1 cellular context compared by ENCODE assay signal in the genomic region with DNA sequence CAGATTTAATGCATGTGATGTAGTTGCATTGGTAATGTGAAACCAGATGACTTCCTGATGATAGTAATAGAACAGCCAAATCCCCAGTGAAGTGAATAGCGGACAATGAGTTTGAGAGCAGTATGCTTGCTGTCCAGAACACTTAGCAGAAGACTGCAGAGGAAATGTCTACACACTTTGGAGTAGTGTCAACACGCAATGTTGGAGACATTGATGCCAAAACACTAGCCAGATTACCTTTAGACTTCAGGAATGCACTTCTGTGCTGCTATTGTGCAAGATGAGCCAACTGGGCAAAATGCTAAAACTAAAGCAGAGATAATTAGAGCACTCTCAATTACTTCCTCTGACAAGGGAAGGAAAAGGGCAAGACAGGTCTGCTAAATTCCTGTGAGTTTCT.
TF ChIP-seq lines count a peak whose summit lies in the region.

No MANE protein-coding gene starts in this region.

TF ChIP-seq in H1, 55 proteins besides CTCF, POLR2A, EP300 and RAD21 (continued from another document):
- TF ChIP-seq, protein P1, sequence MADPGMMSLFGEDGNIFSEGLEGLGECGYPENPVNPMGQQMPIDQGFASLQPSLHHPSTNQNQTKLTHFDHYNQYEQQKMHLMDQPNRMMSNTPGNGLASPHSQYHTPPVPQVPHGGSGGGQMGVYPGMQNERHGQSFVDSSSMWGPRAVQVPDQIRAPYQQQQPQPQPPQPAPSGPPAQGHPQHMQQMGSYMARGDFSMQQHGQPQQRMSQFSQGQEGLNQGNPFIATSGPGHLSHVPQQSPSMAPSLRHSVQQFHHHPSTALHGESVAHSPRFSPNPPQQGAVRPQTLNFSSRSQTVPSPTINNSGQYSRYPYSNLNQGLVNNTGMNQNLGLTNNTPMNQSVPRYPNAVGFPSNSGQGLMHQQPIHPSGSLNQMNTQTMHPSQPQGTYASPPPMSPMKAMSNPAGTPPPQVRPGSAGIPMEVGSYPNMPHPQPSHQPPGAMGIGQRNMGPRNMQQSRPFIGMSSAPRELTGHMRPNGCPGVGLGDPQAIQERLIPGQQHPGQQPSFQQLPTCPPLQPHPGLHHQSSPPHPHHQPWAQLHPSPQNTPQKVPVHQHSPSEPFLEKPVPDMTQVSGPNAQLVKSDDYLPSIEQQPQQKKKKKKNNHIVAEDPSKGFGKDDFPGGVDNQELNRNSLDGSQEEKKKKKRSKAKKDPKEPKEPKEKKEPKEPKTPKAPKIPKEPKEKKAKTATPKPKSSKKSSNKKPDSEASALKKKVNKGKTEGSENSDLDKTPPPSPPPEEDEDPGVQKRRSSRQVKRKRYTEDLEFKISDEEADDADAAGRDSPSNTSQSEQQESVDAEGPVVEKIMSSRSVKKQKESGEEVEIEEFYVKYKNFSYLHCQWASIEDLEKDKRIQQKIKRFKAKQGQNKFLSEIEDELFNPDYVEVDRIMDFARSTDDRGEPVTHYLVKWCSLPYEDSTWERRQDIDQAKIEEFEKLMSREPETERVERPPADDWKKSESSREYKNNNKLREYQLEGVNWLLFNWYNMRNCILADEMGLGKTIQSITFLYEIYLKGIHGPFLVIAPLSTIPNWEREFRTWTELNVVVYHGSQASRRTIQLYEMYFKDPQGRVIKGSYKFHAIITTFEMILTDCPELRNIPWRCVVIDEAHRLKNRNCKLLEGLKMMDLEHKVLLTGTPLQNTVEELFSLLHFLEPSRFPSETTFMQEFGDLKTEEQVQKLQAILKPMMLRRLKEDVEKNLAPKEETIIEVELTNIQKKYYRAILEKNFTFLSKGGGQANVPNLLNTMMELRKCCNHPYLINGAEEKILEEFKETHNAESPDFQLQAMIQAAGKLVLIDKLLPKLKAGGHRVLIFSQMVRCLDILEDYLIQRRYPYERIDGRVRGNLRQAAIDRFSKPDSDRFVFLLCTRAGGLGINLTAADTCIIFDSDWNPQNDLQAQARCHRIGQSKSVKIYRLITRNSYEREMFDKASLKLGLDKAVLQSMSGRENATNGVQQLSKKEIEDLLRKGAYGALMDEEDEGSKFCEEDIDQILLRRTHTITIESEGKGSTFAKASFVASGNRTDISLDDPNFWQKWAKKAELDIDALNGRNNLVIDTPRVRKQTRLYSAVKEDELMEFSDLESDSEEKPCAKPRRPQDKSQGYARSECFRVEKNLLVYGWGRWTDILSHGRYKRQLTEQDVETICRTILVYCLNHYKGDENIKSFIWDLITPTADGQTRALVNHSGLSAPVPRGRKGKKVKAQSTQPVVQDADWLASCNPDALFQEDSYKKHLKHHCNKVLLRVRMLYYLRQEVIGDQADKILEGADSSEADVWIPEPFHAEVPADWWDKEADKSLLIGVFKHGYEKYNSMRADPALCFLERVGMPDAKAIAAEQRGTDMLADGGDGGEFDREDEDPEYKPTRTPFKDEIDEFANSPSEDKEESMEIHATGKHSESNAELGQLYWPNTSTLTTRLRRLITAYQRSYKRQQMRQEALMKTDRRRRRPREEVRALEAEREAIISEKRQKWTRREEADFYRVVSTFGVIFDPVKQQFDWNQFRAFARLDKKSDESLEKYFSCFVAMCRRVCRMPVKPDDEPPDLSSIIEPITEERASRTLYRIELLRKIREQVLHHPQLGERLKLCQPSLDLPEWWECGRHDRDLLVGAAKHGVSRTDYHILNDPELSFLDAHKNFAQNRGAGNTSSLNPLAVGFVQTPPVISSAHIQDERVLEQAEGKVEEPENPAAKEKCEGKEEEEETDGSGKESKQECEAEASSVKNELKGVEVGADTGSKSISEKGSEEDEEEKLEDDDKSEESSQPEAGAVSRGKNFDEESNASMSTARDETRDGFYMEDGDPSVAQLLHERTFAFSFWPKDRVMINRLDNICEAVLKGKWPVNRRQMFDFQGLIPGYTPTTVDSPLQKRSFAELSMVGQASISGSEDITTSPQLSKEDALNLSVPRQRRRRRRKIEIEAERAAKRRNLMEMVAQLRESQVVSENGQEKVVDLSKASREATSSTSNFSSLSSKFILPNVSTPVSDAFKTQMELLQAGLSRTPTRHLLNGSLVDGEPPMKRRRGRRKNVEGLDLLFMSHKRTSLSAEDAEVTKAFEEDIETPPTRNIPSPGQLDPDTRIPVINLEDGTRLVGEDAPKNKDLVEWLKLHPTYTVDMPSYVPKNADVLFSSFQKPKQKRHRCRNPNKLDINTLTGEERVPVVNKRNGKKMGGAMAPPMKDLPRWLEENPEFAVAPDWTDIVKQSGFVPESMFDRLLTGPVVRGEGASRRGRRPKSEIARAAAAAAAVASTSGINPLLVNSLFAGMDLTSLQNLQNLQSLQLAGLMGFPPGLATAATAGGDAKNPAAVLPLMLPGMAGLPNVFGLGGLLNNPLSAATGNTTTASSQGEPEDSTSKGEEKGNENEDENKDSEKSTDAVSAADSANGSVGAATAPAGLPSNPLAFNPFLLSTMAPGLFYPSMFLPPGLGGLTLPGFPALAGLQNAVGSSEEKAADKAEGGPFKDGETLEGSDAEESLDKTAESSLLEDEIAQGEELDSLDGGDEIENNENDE (IDR thresholded peaks at IDR 0.05; ENCODE audit: insufficient replicate concordance, low read length), result no peak
- TF ChIP-seq NANOG (IDR thresholded peaks at IDR 0.05; ENCODE audit: insufficient read depth, low read depth, low read length, poor library complexity, severe bottlenecking) (no peak), POLR2AphosphoS5 (IDR thresholded peaks at IDR 0.05; ENCODE audit: low read depth, low read length) (no peak), GABPA (IDR thresholded peaks at IDR 0.05; ENCODE audit: borderline replicate concordance, insufficient read depth, low read length) (no peak), SAP30 (IDR thresholded peaks at IDR 0.05; ENCODE audit: insufficient read depth, insufficient replicate concordance, low read length) (no peak), ASH2L (IDR thresholded peaks at IDR 0.05; ENCODE audit: low read length) (no peak)
